ENCODE assay signal across 1 cellular context in genomic region chr3:13947912-13948311, GRCh38.
TF ChIP-seq lines count a peak whose summit lies in the region.

No MANE protein-coding gene starts in this region.

TF ChIP-seq in GM23338, 12 proteins besides CTCF, POLR2A, EP300 and RAD21 (continued from another document):
- TF ChIP-seq, protein P1, sequence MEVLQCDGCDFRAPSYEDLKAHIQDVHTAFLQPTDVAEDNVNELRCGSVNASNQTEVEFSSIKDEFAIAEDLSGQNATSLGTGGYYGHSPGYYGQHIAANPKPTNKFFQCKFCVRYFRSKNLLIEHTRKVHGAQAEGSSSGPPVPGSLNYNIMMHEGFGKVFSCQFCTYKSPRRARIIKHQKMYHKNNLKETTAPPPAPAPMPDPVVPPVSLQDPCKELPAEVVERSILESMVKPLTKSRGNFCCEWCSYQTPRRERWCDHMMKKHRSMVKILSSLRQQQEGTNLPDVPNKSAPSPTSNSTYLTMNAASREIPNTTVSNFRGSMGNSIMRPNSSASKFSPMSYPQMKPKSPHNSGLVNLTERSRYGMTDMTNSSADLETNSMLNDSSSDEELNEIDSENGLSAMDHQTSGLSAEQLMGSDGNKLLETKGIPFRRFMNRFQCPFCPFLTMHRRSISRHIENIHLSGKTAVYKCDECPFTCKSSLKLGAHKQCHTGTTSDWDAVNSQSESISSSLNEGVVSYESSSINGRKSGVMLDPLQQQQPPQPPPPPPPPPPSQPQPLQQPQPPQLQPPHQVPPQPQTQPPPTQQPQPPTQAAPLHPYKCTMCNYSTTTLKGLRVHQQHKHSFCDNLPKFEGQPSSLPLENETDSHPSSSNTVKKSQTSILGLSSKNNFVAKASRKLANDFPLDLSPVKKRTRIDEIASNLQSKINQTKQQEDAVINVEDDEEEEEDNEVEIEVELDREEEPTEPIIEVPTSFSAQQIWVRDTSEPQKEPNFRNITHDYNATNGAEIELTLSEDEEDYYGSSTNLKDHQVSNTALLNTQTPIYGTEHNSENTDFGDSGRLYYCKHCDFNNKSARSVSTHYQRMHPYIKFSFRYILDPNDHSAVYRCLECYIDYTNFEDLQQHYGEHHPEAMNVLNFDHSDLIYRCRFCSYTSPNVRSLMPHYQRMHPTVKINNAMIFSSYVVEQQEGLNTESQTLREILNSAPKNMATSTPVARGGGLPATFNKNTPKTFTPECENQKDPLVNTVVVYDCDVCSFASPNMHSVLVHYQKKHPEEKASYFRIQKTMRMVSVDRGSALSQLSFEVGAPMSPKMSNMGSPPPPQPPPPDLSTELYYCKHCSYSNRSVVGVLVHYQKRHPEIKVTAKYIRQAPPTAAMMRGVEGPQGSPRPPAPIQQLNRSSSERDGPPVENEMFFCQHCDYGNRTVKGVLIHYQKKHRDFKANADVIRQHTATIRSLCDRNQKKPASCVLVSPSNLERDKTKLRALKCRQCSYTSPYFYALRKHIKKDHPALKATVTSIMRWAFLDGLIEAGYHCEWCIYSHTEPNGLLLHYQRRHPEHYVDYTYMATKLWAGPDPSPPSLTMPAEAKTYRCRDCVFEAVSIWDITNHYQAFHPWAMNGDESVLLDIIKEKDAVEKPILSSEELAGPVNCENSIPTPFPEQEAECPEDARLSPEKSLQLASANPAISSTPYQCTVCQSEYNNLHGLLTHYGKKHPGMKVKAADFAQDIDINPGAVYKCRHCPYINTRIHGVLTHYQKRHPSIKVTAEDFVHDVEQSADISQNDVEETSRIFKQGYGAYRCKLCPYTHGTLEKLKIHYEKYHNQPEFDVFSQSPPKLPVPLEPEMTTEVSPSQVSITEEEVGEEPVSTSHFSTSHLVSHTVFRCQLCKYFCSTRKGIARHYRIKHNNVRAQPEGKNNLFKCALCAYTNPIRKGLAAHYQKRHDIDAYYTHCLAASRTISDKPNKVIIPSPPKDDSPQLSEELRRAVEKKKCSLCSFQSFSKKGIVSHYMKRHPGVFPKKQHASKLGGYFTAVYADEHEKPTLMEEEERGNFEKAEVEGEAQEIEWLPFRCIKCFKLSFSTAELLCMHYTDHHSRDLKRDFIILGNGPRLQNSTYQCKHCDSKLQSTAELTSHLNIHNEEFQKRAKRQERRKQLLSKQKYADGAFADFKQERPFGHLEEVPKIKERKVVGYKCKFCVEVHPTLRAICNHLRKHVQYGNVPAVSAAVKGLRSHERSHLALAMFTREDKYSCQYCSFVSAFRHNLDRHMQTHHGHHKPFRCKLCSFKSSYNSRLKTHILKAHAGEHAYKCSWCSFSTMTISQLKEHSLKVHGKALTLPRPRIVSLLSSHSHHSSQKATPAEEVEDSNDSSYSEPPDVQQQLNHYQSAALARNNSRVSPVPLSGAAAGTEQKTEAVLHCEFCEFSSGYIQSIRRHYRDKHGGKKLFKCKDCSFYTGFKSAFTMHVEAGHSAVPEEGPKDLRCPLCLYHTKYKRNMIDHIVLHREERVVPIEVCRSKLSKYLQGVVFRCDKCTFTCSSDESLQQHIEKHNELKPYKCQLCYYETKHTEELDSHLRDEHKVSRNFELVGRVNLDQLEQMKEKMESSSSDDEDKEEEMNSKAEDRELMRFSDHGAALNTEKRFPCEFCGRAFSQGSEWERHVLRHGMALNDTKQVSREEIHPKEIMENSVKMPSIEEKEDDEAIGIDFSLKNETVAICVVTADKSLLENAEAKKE (CRISPR knock-in tag; IDR thresholded peaks at IDR 0.05), result no peak
- no peak for TF ChIP-seq REST (IDR thresholded peaks at IDR 0.05; ENCODE audit: unreplicated experiment)
- TF ChIP-seq EZH2phosphoT487 (IDR thresholded peaks at IDR 0.05; ENCODE audit: unreplicated experiment), result no peak
- TF ChIP-seq ZNF331 (CRISPR knock-in tag; IDR thresholded peaks at IDR 0.05; ENCODE audit: low read depth), result no peak
- TF ChIP-seq STAT1 (IDR thresholded peaks at IDR 0.05; ENCODE audit: unreplicated experiment), result no peak
- no peak for TF ChIP-seq CREB1 (CRISPR knock-in tag; IDR thresholded peaks at IDR 0.05; ENCODE audit: low read depth)
